ENCODE assay signal across 1 cellular context in the genomic region with DNA sequence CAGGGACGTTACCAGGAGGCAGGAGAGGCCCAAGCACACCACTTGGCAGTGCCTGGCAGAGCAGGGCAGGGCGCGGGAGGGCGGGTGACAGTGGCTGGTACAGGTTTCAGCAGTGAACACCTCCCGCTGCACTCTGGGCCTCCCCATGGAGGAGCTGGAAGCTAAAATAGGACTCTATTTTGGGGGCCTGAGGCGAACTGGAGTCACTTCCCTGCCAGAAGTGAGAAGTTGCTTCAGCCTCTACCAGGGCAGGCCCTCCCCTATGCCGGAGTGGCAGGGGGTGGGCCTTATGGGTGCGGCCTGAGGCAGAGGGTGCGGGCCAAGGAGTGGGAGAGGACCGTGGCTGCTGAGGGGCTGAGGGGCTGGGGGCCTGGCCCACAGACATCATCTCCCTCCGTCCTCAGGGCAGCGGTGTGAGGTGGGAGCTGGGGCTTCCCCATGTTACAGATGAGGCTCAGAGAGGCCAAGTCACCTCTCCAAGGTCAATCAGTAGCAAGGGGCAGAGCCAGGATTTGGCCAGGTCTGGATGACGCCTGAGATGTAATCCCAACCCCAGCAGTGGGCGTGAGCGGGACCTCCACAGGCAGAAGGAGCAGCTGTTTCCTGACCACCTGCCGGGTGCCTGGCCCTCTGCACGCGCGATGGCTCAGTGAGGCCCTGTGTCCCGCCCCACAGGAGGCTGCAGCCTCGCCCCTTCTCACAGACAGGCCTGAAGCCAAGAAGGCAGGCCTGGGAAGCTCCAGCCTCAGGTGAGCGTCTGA.
TF ChIP-seq lines count a peak whose summit lies in the region.

No MANE protein-coding gene starts in this region.

TF ChIP-seq in GM23338, 12 proteins besides CTCF, POLR2A, EP300 and RAD21:
- TF ChIP-seq, protein P1, sequence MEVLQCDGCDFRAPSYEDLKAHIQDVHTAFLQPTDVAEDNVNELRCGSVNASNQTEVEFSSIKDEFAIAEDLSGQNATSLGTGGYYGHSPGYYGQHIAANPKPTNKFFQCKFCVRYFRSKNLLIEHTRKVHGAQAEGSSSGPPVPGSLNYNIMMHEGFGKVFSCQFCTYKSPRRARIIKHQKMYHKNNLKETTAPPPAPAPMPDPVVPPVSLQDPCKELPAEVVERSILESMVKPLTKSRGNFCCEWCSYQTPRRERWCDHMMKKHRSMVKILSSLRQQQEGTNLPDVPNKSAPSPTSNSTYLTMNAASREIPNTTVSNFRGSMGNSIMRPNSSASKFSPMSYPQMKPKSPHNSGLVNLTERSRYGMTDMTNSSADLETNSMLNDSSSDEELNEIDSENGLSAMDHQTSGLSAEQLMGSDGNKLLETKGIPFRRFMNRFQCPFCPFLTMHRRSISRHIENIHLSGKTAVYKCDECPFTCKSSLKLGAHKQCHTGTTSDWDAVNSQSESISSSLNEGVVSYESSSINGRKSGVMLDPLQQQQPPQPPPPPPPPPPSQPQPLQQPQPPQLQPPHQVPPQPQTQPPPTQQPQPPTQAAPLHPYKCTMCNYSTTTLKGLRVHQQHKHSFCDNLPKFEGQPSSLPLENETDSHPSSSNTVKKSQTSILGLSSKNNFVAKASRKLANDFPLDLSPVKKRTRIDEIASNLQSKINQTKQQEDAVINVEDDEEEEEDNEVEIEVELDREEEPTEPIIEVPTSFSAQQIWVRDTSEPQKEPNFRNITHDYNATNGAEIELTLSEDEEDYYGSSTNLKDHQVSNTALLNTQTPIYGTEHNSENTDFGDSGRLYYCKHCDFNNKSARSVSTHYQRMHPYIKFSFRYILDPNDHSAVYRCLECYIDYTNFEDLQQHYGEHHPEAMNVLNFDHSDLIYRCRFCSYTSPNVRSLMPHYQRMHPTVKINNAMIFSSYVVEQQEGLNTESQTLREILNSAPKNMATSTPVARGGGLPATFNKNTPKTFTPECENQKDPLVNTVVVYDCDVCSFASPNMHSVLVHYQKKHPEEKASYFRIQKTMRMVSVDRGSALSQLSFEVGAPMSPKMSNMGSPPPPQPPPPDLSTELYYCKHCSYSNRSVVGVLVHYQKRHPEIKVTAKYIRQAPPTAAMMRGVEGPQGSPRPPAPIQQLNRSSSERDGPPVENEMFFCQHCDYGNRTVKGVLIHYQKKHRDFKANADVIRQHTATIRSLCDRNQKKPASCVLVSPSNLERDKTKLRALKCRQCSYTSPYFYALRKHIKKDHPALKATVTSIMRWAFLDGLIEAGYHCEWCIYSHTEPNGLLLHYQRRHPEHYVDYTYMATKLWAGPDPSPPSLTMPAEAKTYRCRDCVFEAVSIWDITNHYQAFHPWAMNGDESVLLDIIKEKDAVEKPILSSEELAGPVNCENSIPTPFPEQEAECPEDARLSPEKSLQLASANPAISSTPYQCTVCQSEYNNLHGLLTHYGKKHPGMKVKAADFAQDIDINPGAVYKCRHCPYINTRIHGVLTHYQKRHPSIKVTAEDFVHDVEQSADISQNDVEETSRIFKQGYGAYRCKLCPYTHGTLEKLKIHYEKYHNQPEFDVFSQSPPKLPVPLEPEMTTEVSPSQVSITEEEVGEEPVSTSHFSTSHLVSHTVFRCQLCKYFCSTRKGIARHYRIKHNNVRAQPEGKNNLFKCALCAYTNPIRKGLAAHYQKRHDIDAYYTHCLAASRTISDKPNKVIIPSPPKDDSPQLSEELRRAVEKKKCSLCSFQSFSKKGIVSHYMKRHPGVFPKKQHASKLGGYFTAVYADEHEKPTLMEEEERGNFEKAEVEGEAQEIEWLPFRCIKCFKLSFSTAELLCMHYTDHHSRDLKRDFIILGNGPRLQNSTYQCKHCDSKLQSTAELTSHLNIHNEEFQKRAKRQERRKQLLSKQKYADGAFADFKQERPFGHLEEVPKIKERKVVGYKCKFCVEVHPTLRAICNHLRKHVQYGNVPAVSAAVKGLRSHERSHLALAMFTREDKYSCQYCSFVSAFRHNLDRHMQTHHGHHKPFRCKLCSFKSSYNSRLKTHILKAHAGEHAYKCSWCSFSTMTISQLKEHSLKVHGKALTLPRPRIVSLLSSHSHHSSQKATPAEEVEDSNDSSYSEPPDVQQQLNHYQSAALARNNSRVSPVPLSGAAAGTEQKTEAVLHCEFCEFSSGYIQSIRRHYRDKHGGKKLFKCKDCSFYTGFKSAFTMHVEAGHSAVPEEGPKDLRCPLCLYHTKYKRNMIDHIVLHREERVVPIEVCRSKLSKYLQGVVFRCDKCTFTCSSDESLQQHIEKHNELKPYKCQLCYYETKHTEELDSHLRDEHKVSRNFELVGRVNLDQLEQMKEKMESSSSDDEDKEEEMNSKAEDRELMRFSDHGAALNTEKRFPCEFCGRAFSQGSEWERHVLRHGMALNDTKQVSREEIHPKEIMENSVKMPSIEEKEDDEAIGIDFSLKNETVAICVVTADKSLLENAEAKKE (CRISPR knock-in tag; IDR thresholded peaks at IDR 0.05) = no peak
- TF ChIP-seq STAT1 (IDR thresholded peaks at IDR 0.05; ENCODE audit: unreplicated experiment) = no peak
- no peak for TF ChIP-seq ZNF331 (CRISPR knock-in tag; IDR thresholded peaks at IDR 0.05; ENCODE audit: low read depth)
- TF ChIP-seq NANOG (IDR thresholded peaks at IDR 0.05; ENCODE audit: borderline replicate concordance) = no peak
- no peak for TF ChIP-seq CREB1 (CRISPR knock-in tag; IDR thresholded peaks at IDR 0.05; ENCODE audit: low read depth)
- no peak for TF ChIP-seq ZNF114 (CRISPR knock-in tag; IDR thresholded peaks at IDR 0.05)
- no peak for TF ChIP-seq EZH2phosphoT487 (IDR thresholded peaks at IDR 0.05; ENCODE audit: unreplicated experiment)
- TF ChIP-seq EZH2 (IDR thresholded peaks at IDR 0.05; ENCODE audit: low read depth, unreplicated experiment) = no peak
- TF ChIP-seq POLR2AphosphoS5 (IDR thresholded peaks at IDR 0.05; ENCODE audit: low read depth) = no peak
- TF ChIP-seq, protein P2, sequence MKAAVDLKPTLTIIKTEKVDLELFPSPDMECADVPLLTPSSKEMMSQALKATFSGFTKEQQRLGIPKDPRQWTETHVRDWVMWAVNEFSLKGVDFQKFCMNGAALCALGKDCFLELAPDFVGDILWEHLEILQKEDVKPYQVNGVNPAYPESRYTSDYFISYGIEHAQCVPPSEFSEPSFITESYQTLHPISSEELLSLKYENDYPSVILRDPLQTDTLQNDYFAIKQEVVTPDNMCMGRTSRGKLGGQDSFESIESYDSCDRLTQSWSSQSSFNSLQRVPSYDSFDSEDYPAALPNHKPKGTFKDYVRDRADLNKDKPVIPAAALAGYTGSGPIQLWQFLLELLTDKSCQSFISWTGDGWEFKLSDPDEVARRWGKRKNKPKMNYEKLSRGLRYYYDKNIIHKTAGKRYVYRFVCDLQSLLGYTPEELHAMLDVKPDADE (IDR thresholded peaks at IDR 0.05) = no peak
- TF ChIP-seq JUNB (IDR thresholded peaks at IDR 0.05; ENCODE audit: unreplicated experiment) = no peak
- TF ChIP-seq, protein P3, sequence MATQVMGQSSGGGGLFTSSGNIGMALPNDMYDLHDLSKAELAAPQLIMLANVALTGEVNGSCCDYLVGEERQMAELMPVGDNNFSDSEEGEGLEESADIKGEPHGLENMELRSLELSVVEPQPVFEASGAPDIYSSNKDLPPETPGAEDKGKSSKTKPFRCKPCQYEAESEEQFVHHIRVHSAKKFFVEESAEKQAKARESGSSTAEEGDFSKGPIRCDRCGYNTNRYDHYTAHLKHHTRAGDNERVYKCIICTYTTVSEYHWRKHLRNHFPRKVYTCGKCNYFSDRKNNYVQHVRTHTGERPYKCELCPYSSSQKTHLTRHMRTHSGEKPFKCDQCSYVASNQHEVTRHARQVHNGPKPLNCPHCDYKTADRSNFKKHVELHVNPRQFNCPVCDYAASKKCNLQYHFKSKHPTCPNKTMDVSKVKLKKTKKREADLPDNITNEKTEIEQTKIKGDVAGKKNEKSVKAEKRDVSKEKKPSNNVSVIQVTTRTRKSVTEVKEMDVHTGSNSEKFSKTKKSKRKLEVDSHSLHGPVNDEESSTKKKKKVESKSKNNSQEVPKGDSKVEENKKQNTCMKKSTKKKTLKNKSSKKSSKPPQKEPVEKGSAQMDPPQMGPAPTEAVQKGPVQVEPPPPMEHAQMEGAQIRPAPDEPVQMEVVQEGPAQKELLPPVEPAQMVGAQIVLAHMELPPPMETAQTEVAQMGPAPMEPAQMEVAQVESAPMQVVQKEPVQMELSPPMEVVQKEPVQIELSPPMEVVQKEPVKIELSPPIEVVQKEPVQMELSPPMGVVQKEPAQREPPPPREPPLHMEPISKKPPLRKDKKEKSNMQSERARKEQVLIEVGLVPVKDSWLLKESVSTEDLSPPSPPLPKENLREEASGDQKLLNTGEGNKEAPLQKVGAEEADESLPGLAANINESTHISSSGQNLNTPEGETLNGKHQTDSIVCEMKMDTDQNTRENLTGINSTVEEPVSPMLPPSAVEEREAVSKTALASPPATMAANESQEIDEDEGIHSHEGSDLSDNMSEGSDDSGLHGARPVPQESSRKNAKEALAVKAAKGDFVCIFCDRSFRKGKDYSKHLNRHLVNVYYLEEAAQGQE (IDR thresholded peaks at IDR 0.05; ENCODE audit: unreplicated experiment) = no peak
